ENCODE assay signal across 8 cellular contexts in genomic region chr17:44115585-44116415, GRCh38. TPM values are rescaled to one million over a fixed set of nuclear protein-coding genes. Genes with fewer than 3 reads are reported as not detected.
DNase-seq lines count a peak whose midpoint lies in the region; TF ChIP-seq lines count a peak whose summit lies in the region.

No MANE protein-coding gene starts in this region.

- peak overlapping the region; percentile 60 for H3K27ac Mint-ChIP-seq in neural progenitor cell

- H3K4me1 Mint-ChIP-seq in neural progenitor cell: peaks cover 34% of the 10 kb centered on the region

- H3F3A ChIP-seq in neural progenitor cell (ENCODE audit: low read depth): peaks cover 11% of the 10 kb centered on the region

- H3K79me2 ChIP-seq in neural progenitor cell (ENCODE audit: low read depth): peaks cover 30% of the 10 kb centered on the region

- no peaks in the 10 kb centered on the region for H3K9me3 Mint-ChIP-seq in neural progenitor cell

- TF ChIP-seq CTCF in choroid plexus epithelial cell (conservative IDR thresholded peaks at IDR 0.05; ENCODE audit: low read depth, low read length) (peak; percentile 93), neural progenitor cell (IDR thresholded peaks at IDR 0.05) (peak; percentile 73)

- no peak overlapping the region for H3K4me3 Mint-ChIP-seq in neural progenitor cell

- H3K36me3 ChIP-seq in NT2/D1 (ENCODE audit: insufficient read depth, insufficient read length, low read length) (peaks cover 24% of the 10 kb centered on the region), neural progenitor cell (no peaks in the 10 kb centered on the region)

- no peak overlapping the region for H3K27ac ChIP-seq in neural progenitor cell

- H4K20me1 ChIP-seq in neural progenitor cell (ENCODE audit: low read depth): peaks cover 96% of the 10 kb centered on the region

- peaks cover 33% of the 10 kb centered on the region for H3K4me1 ChIP-seq in NT2/D1 (ENCODE audit: insufficient read depth, insufficient read length)
- H3K4me1 ChIP-seq in neural progenitor cell: peaks cover 27% of the 10 kb centered on the region

- H3K27me3 Mint-ChIP-seq in neural progenitor cell (ENCODE audit: insufficient read depth, low read depth): peaks cover 2% of the 10 kb centered on the region

- H3K9me3 ChIP-seq in NT2/D1 (ENCODE audit: insufficient read depth, low read length) (no peaks in the 10 kb centered on the region), neural progenitor cell (ENCODE audit: low read depth) (no peaks in the 10 kb centered on the region)

- peaks cover 3% of the 10 kb centered on the region for H3K36me3 Mint-ChIP-seq in neural progenitor cell

- DNase-seq in NCI-H82 (lab: John Stamatoyannopoulos, UW): peak; percentile 71
- no peak for DNase-seq in NCI-H82 treated with DMSO at 0.1 percent for 48 hours (lab: John Stamatoyannopoulos, UW; ENCODE audit: unreplicated experiment)
- no peak for DNase-seq in NT2/D1 (ENCODE audit: low read depth, low spot score)
- DNase-seq in choroid plexus epithelial cell (ENCODE audit: low read depth): peak; percentile 58
- peak; percentile 63 for DNase-seq in neural progenitor cell (ENCODE audit: low spot score)
- DNase-seq in midbrain (lab: John Stamatoyannopoulos, UW): no peak
- DNase-seq in NCI-H1048 (lab: John Stamatoyannopoulos, UW): no peak
- DNase-seq in effector CD4-positive, alpha-beta T cell: no peak

- H3K4me2 ChIP-seq in neural progenitor cell: no peak overlapping the region

- H3K4me3 ChIP-seq in NT2/D1 (ENCODE audit: insufficient read length, low read depth): no peak overlapping the region
- no peak overlapping the region for H3K4me3 ChIP-seq in choroid plexus epithelial cell (ENCODE audit: low read depth, low read length)
- no peak overlapping the region for H3K4me3 ChIP-seq in neural progenitor cell

- no peak overlapping the region for H2AFZ ChIP-seq in neural progenitor cell (replicated peaks)

- H3K9ac ChIP-seq in NT2/D1 (ENCODE audit: insufficient read length, low read depth) (peak overlapping the region; percentile 57), neural progenitor cell (no peak overlapping the region)

- H3K27me3 ChIP-seq in NT2/D1 (ENCODE audit: insufficient read depth, insufficient read length): peaks cover under 1% of the 10 kb centered on the region
- H3K27me3 ChIP-seq in neural progenitor cell: no peaks in the 10 kb centered on the region

RNA-seq across cellular contexts. Expression of gene HDAC5, which starts 7.6 kb away (rescaled TPM):
- 23.6 and 71.0 TPM in 2 replicates for total RNA-seq in neural progenitor cell (ENCODE audit: low replicate concordance)

RNA-seq across cellular contexts. Expression of gene HROB, which starts 25.9 kb away (rescaled TPM):
- 6.5 and 11.0 TPM in 2 replicates for total RNA-seq in neural progenitor cell (ENCODE audit: low replicate concordance)

RNA-seq across cellular contexts. Expression of gene G6PC3, which starts 45.3 kb away (rescaled TPM):
- 16.6 and 55.1 TPM in 2 replicates for total RNA-seq in neural progenitor cell (ENCODE audit: low replicate concordance)

RNA-seq across cellular contexts. Expression of gene LSM12, which starts 49.3 kb away (rescaled TPM):
- 69.6 and 76.7 TPM in 2 replicates for total RNA-seq in neural progenitor cell (ENCODE audit: low replicate concordance)

RNA-seq across cellular contexts. Expression of gene ASB16, which starts 54.7 kb away (rescaled TPM):
- not detected in 2 replicates for total RNA-seq in neural progenitor cell (ENCODE audit: low replicate concordance)

Comparison
In these comparisons a context has a peak if more than half of its experiments do, and no peak if none do; other contexts are left out.
1. DNase-seq: peak in NCI-H82 (single experiment), choroid plexus epithelial cell (single experiment) and neural progenitor cell (single experiment); none in NCI-H82 treated with DMSO at 0.1 percent for 48 hours (single experiment), NT2/D1 (single experiment), midbrain (single experiment), NCI-H1048 (single experiment) and effector CD4-positive, alpha-beta T cell (single experiment).